17 cellular contexts compared by ENCODE assay signal in genomic region chr3:59867185-59868002, GRCh38.
DNase-seq lines count a peak whose midpoint lies in the region; ATAC-seq and TF ChIP-seq lines count a peak whose summit lies in the region.
"Had no signal": no experiment of that assay in that cellular context is flagged by ENCODE, and none has a peak within 500 bp of the region (broad histone marks: within the 10 kb centered on the region; RNA-seq: fewer than 3 reads in every experiment).

No MANE protein-coding gene starts in this region.

- no peaks in the 10 kb centered on the region for H3K79me2 ChIP-seq in osteoblast (ENCODE audit: insufficient read depth, low read length)

- H3K4me2 ChIP-seq in osteoblast (ENCODE audit: insufficient read depth, low read length), result no peak overlapping the region
- H3K4me2 ChIP-seq: A549, GM23338 had no signal

- no peak for TF ChIP-seq CTCF in osteoblast (IDR thresholded peaks at IDR 0.05; ENCODE audit: extremely low read depth, low read depth, low read length)
- TF ChIP-seq CTCF in upper lobe of left lung (IDR thresholded peaks at IDR 0.05), result no peak
- no peak for TF ChIP-seq CTCF in CD8-positive, alpha-beta T cell (IDR thresholded peaks at IDR 0.05)

- no peak overlapping the region for H3K4me3 ChIP-seq in osteoblast (ENCODE audit: insufficient read depth, low read length)
- H3K4me3 ChIP-seq in upper lobe of left lung, result no peak overlapping the region
- H3K4me3 ChIP-seq in CD8-positive, alpha-beta T cell (ENCODE audit: low read depth, low read length), result no peak overlapping the region
- H3K4me3 ChIP-seq: A549, GM23338, Peyer's patch had no signal

- no peaks in the 10 kb centered on the region for H3K9me3 ChIP-seq in osteoblast (ENCODE audit: low read depth, low read length)
- H3K9me3 ChIP-seq in upper lobe of left lung, result no peaks in the 10 kb centered on the region
- no peaks in the 10 kb centered on the region for H3K9me3 ChIP-seq in CD8-positive, alpha-beta T cell (ENCODE audit: low read length)
- H3K9me3 ChIP-seq: A549, Peyer's patch had no signal

- H3K27ac Mint-ChIP-seq in activated CD4-positive, alpha-beta T cell treated with anti-CD3 and anti-CD28 coated beads, Interleukin-2, amount 10 ng/mL, durations not matched to agents 7 days and 5 days, result peak overlapping the region; percentile 39
- peak overlapping the region; percentile 34 for H3K27ac Mint-ChIP-seq in T-helper 1 cell treated with Interleukin-12 subunit alpha and Interleukin-12 subunit beta and Interleukin-4 antibody, amounts not matched to agents 30 μg/mL and 1 μg/mL, for 36 hours
- H3K27ac Mint-ChIP-seq in activated naive CD8-positive, alpha-beta T cell treated with anti-CD3 and anti-CD28 coated beads, Interleukin-2, amount 10 ng/mL, durations not matched to agents 7 days and 5 days, result peak overlapping the region; percentile 41
- H3K27ac Mint-ChIP-seq in CD8-positive, alpha-beta T cell, result no peak overlapping the region
- H3K27ac Mint-ChIP-seq: GM23338 had no signal

- TF ChIP-seq POLR2A in upper lobe of left lung (IDR thresholded peaks at IDR 0.05), result no peak

- no peaks in the 10 kb centered on the region for H3K36me3 ChIP-seq in osteoblast (ENCODE audit: insufficient read depth, low read length)
- H3K36me3 ChIP-seq in upper lobe of left lung, result no peaks in the 10 kb centered on the region
- no peaks in the 10 kb centered on the region for H3K36me3 ChIP-seq in CD8-positive, alpha-beta T cell (ENCODE audit: insufficient read depth, low read length)
- H3K36me3 ChIP-seq: Peyer's patch had no signal

- ATAC-seq in activated naive CD8-positive, alpha-beta T cell treated with anti-CD3 and anti-CD28 coated beads, Interleukin-2, amount 10 ng/mL, durations not matched to agents 7 days and 5 days (ENCODE audit: low read depth), result peak; percentile 42
- no peak for ATAC-seq in upper lobe of left lung (ENCODE audit: low FRiP score in 2 of 2)
- ATAC-seq in CD8-positive, alpha-beta T cell, result no peak
- ATAC-seq in GM19397 (IDR thresholded peaks at IDR 0.05; ENCODE audit: unreplicated experiment), result no peak
- ATAC-seq: A549, GM23338 had no signal

- TF ChIP-seq EP300 in upper lobe of left lung (IDR thresholded peaks at IDR 0.05), result no peak

- CTCF ChIA-PET in activated CD4-positive, alpha-beta T cell treated with anti-CD3 and anti-CD28 coated beads, Interleukin-2, amount 10 ng/mL, durations not matched to agents 7 days and 5 days (lab: Charles Lee), result no interaction called here
- CTCF ChIA-PET in CD8-positive, alpha-beta T cell (lab: Charles Lee), result no interaction called here

- no peak overlapping the region for H3K4me3 Mint-ChIP-seq in activated CD4-positive, alpha-beta T cell treated with anti-CD3 and anti-CD28 coated beads, Interleukin-2, amount 10 ng/mL, durations not matched to agents 7 days and 5 days
- no peak overlapping the region for H3K4me3 Mint-ChIP-seq in T-helper 1 cell treated with Interleukin-12 subunit alpha and Interleukin-12 subunit beta and Interleukin-4 antibody, amounts not matched to agents 30 μg/mL and 1 μg/mL, for 36 hours
- no peak overlapping the region for H3K4me3 Mint-ChIP-seq in activated naive CD8-positive, alpha-beta T cell treated with anti-CD3 and anti-CD28 coated beads, Interleukin-2, amount 10 ng/mL, durations not matched to agents 7 days and 5 days
- no peak overlapping the region for H3K4me3 Mint-ChIP-seq in CD8-positive, alpha-beta T cell
- H3K4me3 Mint-ChIP-seq: GM23338 had no signal

- DNase-seq in activated CD4-positive, alpha-beta T cell treated with anti-CD3 and anti-CD28 coated beads, Interleukin-2, amount 10 ng/mL, durations not matched to agents 7 days and 5 days, result no peak
- no peak for DNase-seq in activated CD4-positive, alpha-beta T cell treated with anti-CD3 and anti-CD28 coated beads, Interleukin-2, amount 50 U/mL, for 1 hour
- no peak for DNase-seq in activated naive CD8-positive, alpha-beta T cell treated with anti-CD3 and anti-CD28 coated beads, Interleukin-2, amount 10 ng/mL, durations not matched to agents 7 days and 5 days
- DNase-seq in osteoblast (ENCODE audit: insufficient read length, low spot score, missing footprints) (peak; percentile 39), upper lobe of left lung (no peak)
- no peak for DNase-seq in CD8-positive, alpha-beta T cell
- DNase-seq: IMR-90, Kasumi-1, NCI-H187 treated with DMSO at 0.1 percent for 48 hours, NCI-H2171 treated with DMSO at 0.1 percent for 48 hours, NCI-H510A, Peyer's patch had no signal

- intact Hi-C loops in CD8-positive, alpha-beta T cell (cut with DNase I, micrococcal nuclease), result no loop called here

- H3K27me3 ChIP-seq in osteoblast (ENCODE audit: insufficient read depth, low read length) (no peaks in the 10 kb centered on the region), upper lobe of left lung (no peaks in the 10 kb centered on the region)
- no peaks in the 10 kb centered on the region for H3K27me3 ChIP-seq in CD8-positive, alpha-beta T cell (ENCODE audit: insufficient read depth, low read length)
- H3K27me3 ChIP-seq: Peyer's patch had no signal

- peaks cover 8% of the 10 kb centered on the region for H3K4me1 ChIP-seq in osteoblast (ENCODE audit: insufficient read depth, low read length)
- H3K4me1 ChIP-seq in upper lobe of left lung, result no peaks in the 10 kb centered on the region
- H3K4me1 ChIP-seq in CD8-positive, alpha-beta T cell (ENCODE audit: insufficient read depth, low read length), result peaks cover 9% of the 10 kb centered on the region
- H3K4me1 ChIP-seq: A549, Peyer's patch had no signal

- H3K9me3 Mint-ChIP-seq in activated CD4-positive, alpha-beta T cell treated with anti-CD3 and anti-CD28 coated beads, Interleukin-2, amount 10 ng/mL, durations not matched to agents 7 days and 5 days, result peaks cover 45% of the 10 kb centered on the region
- H3K9me3 Mint-ChIP-seq in T-helper 1 cell treated with Interleukin-12 subunit alpha and Interleukin-12 subunit beta and Interleukin-4 antibody, amounts not matched to agents 30 μg/mL and 1 μg/mL, for 36 hours, result peaks cover 31% of the 10 kb centered on the region
- H3K9me3 Mint-ChIP-seq in activated naive CD8-positive, alpha-beta T cell treated with anti-CD3 and anti-CD28 coated beads, Interleukin-2, amount 10 ng/mL, durations not matched to agents 7 days and 5 days, result peaks cover 17% of the 10 kb centered on the region
- peaks cover 7% of the 10 kb centered on the region for H3K9me3 Mint-ChIP-seq in CD8-positive, alpha-beta T cell

- POLR2A ChIA-PET in activated CD4-positive, alpha-beta T cell treated with anti-CD3 and anti-CD28 coated beads, Interleukin-2, amount 10 ng/mL, durations not matched to agents 7 days and 5 days (lab: Charles Lee), result interaction anchor here (0.6 kb wide), 1 partner anchor 575 kb away, joined by 3 read pairs; no protein-coding TSS in a partner anchor
- POLR2A ChIA-PET in activated naive CD8-positive, alpha-beta T cell treated with anti-CD3 and anti-CD28 coated beads, Interleukin-2, amount 10 ng/mL, durations not matched to agents 7 days and 5 days (lab: Charles Lee), result no interaction called here
- POLR2A ChIA-PET in CD8-positive, alpha-beta T cell (lab: Charles Lee), result interaction anchor here (0.6 kb wide), 2 partner anchors 142 to 651 kb away, joined by 3 read pairs; no protein-coding TSS in a partner anchor

- H3K4me1 Mint-ChIP-seq in activated CD4-positive, alpha-beta T cell treated with anti-CD3 and anti-CD28 coated beads, Interleukin-2, amount 10 ng/mL, durations not matched to agents 7 days and 5 days, result peaks cover 40% of the 10 kb centered on the region
- H3K4me1 Mint-ChIP-seq in T-helper 1 cell treated with Interleukin-12 subunit alpha and Interleukin-12 subunit beta and Interleukin-4 antibody, amounts not matched to agents 30 μg/mL and 1 μg/mL, for 36 hours (ENCODE audit: low read depth), result peaks cover 28% of the 10 kb centered on the region
- peaks cover 31% of the 10 kb centered on the region for H3K4me1 Mint-ChIP-seq in activated naive CD8-positive, alpha-beta T cell treated with anti-CD3 and anti-CD28 coated beads, Interleukin-2, amount 10 ng/mL, durations not matched to agents 7 days and 5 days
- peaks cover 31% of the 10 kb centered on the region for H3K4me1 Mint-ChIP-seq in CD8-positive, alpha-beta T cell (ENCODE audit: low read depth)

- H3K27ac ChIP-seq in osteoblast (ENCODE audit: low read depth, low read length) (no peak overlapping the region), upper lobe of left lung (no peak overlapping the region)
- no peak overlapping the region for H3K27ac ChIP-seq in CD8-positive, alpha-beta T cell (ENCODE audit: low read depth, low read length)
- H3K27ac ChIP-seq: A549, C4-2B, Peyer's patch had no signal

- H2AFZ ChIP-seq in osteoblast (ENCODE audit: low read length), result no peak overlapping the region
- H2AFZ ChIP-seq: GM23338 had no signal

- WGBS in upper lobe of left lung, 2 donors, result 65 to 77% methylated on average over 3 of the region's 3 CpGs

- H3K36me3 Mint-ChIP-seq in activated CD4-positive, alpha-beta T cell treated with anti-CD3 and anti-CD28 coated beads, Interleukin-2, amount 10 ng/mL, durations not matched to agents 7 days and 5 days (ENCODE audit: low read depth), result peaks cover 85% of the 10 kb centered on the region
- peaks cover 50% of the 10 kb centered on the region for H3K36me3 Mint-ChIP-seq in T-helper 1 cell treated with Interleukin-12 subunit alpha and Interleukin-12 subunit beta and Interleukin-4 antibody, amounts not matched to agents 30 μg/mL and 1 μg/mL, for 36 hours (ENCODE audit: low read depth)
- H3K36me3 Mint-ChIP-seq in activated naive CD8-positive, alpha-beta T cell treated with anti-CD3 and anti-CD28 coated beads, Interleukin-2, amount 10 ng/mL, durations not matched to agents 7 days and 5 days, result peaks cover 20% of the 10 kb centered on the region
- peaks cover 13% of the 10 kb centered on the region for H3K36me3 Mint-ChIP-seq in CD8-positive, alpha-beta T cell

- H4K20me1 ChIP-seq in osteoblast (ENCODE audit: insufficient read depth, low read length), result no peaks in the 10 kb centered on the region

- no peaks in the 10 kb centered on the region for H3K27me3 Mint-ChIP-seq in activated CD4-positive, alpha-beta T cell treated with anti-CD3 and anti-CD28 coated beads, Interleukin-2, amount 10 ng/mL, durations not matched to agents 7 days and 5 days
- no peaks in the 10 kb centered on the region for H3K27me3 Mint-ChIP-seq in T-helper 1 cell treated with Interleukin-12 subunit alpha and Interleukin-12 subunit beta and Interleukin-4 antibody, amounts not matched to agents 30 μg/mL and 1 μg/mL, for 36 hours (ENCODE audit: low read depth)
- no peaks in the 10 kb centered on the region for H3K27me3 Mint-ChIP-seq in activated naive CD8-positive, alpha-beta T cell treated with anti-CD3 and anti-CD28 coated beads, Interleukin-2, amount 10 ng/mL, durations not matched to agents 7 days and 5 days
- H3K27me3 Mint-ChIP-seq in CD8-positive, alpha-beta T cell (ENCODE audit: low read depth), result no peaks in the 10 kb centered on the region
